Comparison of ENCODE assay signal across 8 cellular contexts in genomic region chr15:33226559-33227181, GRCh38. TPM values are rescaled to one million over a fixed set of nuclear protein-coding genes. Genes with fewer than 3 reads are reported as not detected.
A peak's percentile ranks its signal among the peaks of the same experiment; 100 is the strongest.
DNase-seq lines count a peak whose midpoint lies in the region; ATAC-seq and TF ChIP-seq lines count a peak whose summit lies in the region.

No MANE protein-coding gene starts in this region.

- ATAC-seq in HG02981 (IDR thresholded peaks at IDR 0.05; ENCODE audit: unreplicated experiment), result peak; percentile 84

- DNase-seq in NCI-H82 (lab: John Stamatoyannopoulos, UW) (peak; percentile 79), NCI-H82 treated with DMSO at 0.1 percent for 48 hours (lab: John Stamatoyannopoulos, UW; ENCODE audit: unreplicated experiment) (no peak), NOMO-1 treated with DMSO at 0.1 percent for 48 hours (lab: John Stamatoyannopoulos, UW; ENCODE audit: unreplicated experiment) (peak; percentile 58), fibroblast of villous mesenchyme (ENCODE audit: low read depth) (peak; percentile 13), GOT3 (lab: John Stamatoyannopoulos, UW) (no peak)
- peak; percentile 45 for DNase-seq in activated CD8-positive, alpha-beta memory T cell treated with anti-CD3 and anti-CD28 coated beads, Interleukin-2, amount 50 U/mL, for 24 hours (ENCODE audit: extremely low read depth)
- peak; percentile 43 to 45 for DNase-seq in stimulated activated CD4-positive, alpha-beta T cell treated with anti-CD3 and anti-CD28 coated beads, Interleukin-15, amount 100 ng/mL, for 48 hours (ENCODE audit: low read depth in 2 of 2)

- H3K4me3 ChIP-seq in fibroblast of villous mesenchyme (ENCODE audit: low read depth, low read length), result no peak overlapping the region

- TF ChIP-seq CTCF in fibroblast of villous mesenchyme (IDR thresholded peaks at IDR 0.05; ENCODE audit: insufficient read depth, low read depth, low read length), result peak; percentile 25

RNA-seq across cellular contexts. Expression of gene FMN1, which starts 32.2 kb away (rescaled TPM):
- 4.5 and 8.6 TPM in 2 replicates for total RNA-seq in fibroblast of villous mesenchyme

Comparison
In these comparisons a context has a peak if more than half of its experiments do, and no peak if none do; other contexts are left out.
1. DNase-seq: peak in NCI-H82 (single experiment), NOMO-1 treated with DMSO at 0.1 percent for 48 hours (single experiment), activated CD8-positive, alpha-beta memory T cell treated with anti-CD3 and anti-CD28 coated beads, Interleukin-2, amount 50 U/mL, for 24 hours (single experiment), fibroblast of villous mesenchyme (single experiment) and stimulated activated CD4-positive, alpha-beta T cell treated with anti-CD3 and anti-CD28 coated beads, Interleukin-15, amount 100 ng/mL, for 48 hours (2 of 2); none in NCI-H82 treated with DMSO at 0.1 percent for 48 hours (single experiment) and GOT3 (single experiment).